ENCODE assay signal across 8 cellular contexts in the genomic region with DNA sequence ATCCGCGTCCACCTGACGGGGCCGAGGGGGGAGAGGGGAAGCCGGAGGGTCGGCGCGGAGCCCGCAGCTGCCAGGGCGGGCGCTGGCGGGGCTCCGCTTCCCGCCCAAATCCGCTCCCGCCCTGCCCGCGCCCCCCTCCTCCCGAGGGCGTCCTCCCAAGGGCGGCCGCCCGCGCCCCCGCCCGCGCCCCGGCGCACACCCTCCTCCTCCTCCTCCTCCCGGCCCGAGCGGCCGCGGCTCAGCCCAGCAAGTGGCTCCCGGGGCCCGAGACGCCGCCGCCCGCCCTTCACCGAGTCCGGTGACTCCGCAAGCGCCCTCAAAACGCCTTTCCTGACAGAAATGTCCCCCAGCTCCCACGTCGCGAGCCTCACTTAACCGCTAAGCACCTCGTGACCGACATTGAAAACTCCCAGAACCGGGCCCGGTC. TPM values are rescaled to one million over a fixed set of nuclear protein-coding genes. Genes with fewer than 3 reads are reported as not detected.
A peak's percentile ranks its signal among the peaks of the same experiment; 100 is the strongest.
DNase-seq lines count a peak whose midpoint lies in the region; ATAC-seq and TF ChIP-seq lines count a peak whose summit lies in the region.

No MANE protein-coding gene starts in this region.

- H3K27ac Mint-ChIP-seq in activated T-helper 17 cell treated with anti-CD3 and anti-CD28 coated beads, Interleukin-2, amount 50 U/mL, for 72 hours = peak overlapping the region; percentile 99
- peak overlapping the region; percentile 100 for H3K27ac Mint-ChIP-seq in neural progenitor cell

- peaks cover 72% of the 10 kb centered on the region for H3K79me2 ChIP-seq in neural progenitor cell (ENCODE audit: low read depth)

- peak; percentile 3 for ATAC-seq in GM19035 (IDR thresholded peaks at IDR 0.05; ENCODE audit: unreplicated experiment)
- ATAC-seq in activated T-helper 17 cell treated with anti-CD3 and anti-CD28 coated beads, Interleukin-2, amount 50 U/mL, for 72 hours (replicated peaks) = no peak

- H3K9me3 ChIP-seq in neural progenitor cell (ENCODE audit: low read depth) (no peaks in the 10 kb centered on the region), tibial nerve (no peaks in the 10 kb centered on the region)

- H2AFZ ChIP-seq in neural progenitor cell (replicated peaks) = no peak overlapping the region

- 0 to 7% methylated on average over 11 to 15 of the region's 53 CpGs for WGBS in tibial nerve, 2 donors

- peak overlapping the region; percentile 100 for H3K9ac ChIP-seq in neural progenitor cell

- TF ChIP-seq EP300 in tibial nerve (IDR thresholded peaks at IDR 0.05) = no peak

- H3F3A ChIP-seq in neural progenitor cell (ENCODE audit: low read depth) = peaks cover 55% of the 10 kb centered on the region

- peaks cover 34% of the 10 kb centered on the region for H4K20me1 ChIP-seq in neural progenitor cell (ENCODE audit: low read depth)

- H3K27me3 ChIP-seq in neural progenitor cell (no peaks in the 10 kb centered on the region), tibial nerve (no peaks in the 10 kb centered on the region)

- H3K4me1 Mint-ChIP-seq in activated T-helper 17 cell treated with anti-CD3 and anti-CD28 coated beads, Interleukin-2, amount 50 U/mL, for 72 hours = peaks cover 6% of the 10 kb centered on the region
- H3K4me1 Mint-ChIP-seq in neural progenitor cell = peaks cover 33% of the 10 kb centered on the region

- no peaks in the 10 kb centered on the region for H3K9me3 Mint-ChIP-seq in activated T-helper 17 cell treated with anti-CD3 and anti-CD28 coated beads, Interleukin-2, amount 50 U/mL, for 72 hours
- peaks cover 3% of the 10 kb centered on the region for H3K9me3 Mint-ChIP-seq in neural progenitor cell

- H3K4me2 ChIP-seq in neural progenitor cell = peak overlapping the region; percentile 95

- no peaks in the 10 kb centered on the region for H3K27me3 Mint-ChIP-seq in activated T-helper 17 cell treated with anti-CD3 and anti-CD28 coated beads, Interleukin-2, amount 50 U/mL, for 72 hours
- H3K27me3 Mint-ChIP-seq in neural progenitor cell (ENCODE audit: insufficient read depth, low read depth) = peaks cover 9% of the 10 kb centered on the region

- peaks cover 37% of the 10 kb centered on the region for H3K4me1 ChIP-seq in neural progenitor cell
- H3K4me1 ChIP-seq in tibial nerve = peaks cover 0 to 38% (median 9%) of the 10 kb centered on the region in 4 donors

- H3K4me3 ChIP-seq in fibroblast of villous mesenchyme (ENCODE audit: low read depth, low read length) = peak overlapping the region; percentile 92
- H3K4me3 ChIP-seq in neural progenitor cell = peak overlapping the region; percentile 99
- H3K4me3 ChIP-seq in tibial nerve = peak overlapping the region; percentile 94 to 97 (median 96)

- H3K36me3 ChIP-seq in neural progenitor cell (peaks cover 40% of the 10 kb centered on the region), tibial nerve (peaks cover 0 to 30% (median 0%) of the 10 kb centered on the region in 3 donors)

- TF ChIP-seq CTCF in fibroblast of villous mesenchyme (IDR thresholded peaks at IDR 0.05; ENCODE audit: insufficient read depth, low read depth, low read length) = no peak
- TF ChIP-seq CTCF in neural progenitor cell (IDR thresholded peaks at IDR 0.05) = no peak
- no peak for TF ChIP-seq CTCF in tibial nerve (IDR thresholded peaks at IDR 0.05)

- DNase-seq in AG08396 (ENCODE audit: low spot score) (peak; percentile 42), LoVo (ENCODE audit: low spot score) (peak; percentile 12), fibroblast of villous mesenchyme (ENCODE audit: low read depth) (no peak), neural progenitor cell (ENCODE audit: low spot score) (peak; percentile 76), tibial nerve (ENCODE audit: low spot score in 2 of 2) (peak; percentile 19 to 22), NCI-H1048 (lab: John Stamatoyannopoulos, UW) (no peak)

- H3K27ac ChIP-seq in neural progenitor cell (peak overlapping the region; percentile 100), tibial nerve (peak overlapping the region; percentile 100)

- TF ChIP-seq POLR2A in tibial nerve (IDR thresholded peaks at IDR 0.05) = no peak

- H3K4me3 Mint-ChIP-seq in activated T-helper 17 cell treated with anti-CD3 and anti-CD28 coated beads, Interleukin-2, amount 50 U/mL, for 72 hours = peak overlapping the region; percentile 99
- H3K4me3 Mint-ChIP-seq in neural progenitor cell = peak overlapping the region; percentile 100

- peaks cover 62% of the 10 kb centered on the region for H3K36me3 Mint-ChIP-seq in activated T-helper 17 cell treated with anti-CD3 and anti-CD28 coated beads, Interleukin-2, amount 50 U/mL, for 72 hours (ENCODE audit: low read depth)
- peaks cover 27% of the 10 kb centered on the region for H3K36me3 Mint-ChIP-seq in neural progenitor cell

RNA-seq across cellular contexts. Expression of a gene that starts 0.5 kb away (rescaled TPM):
- 100 to 1,000 TPM; 431 to 468 TPM for total RNA-seq in activated T-helper 17 cell treated with anti-CD3 and anti-CD28 coated beads, Interleukin-2, amount 50 U/mL, for 72 hours
- total RNA-seq in fibroblast of villous mesenchyme (33.8 and 60.0 TPM in 2 replicates), neural progenitor cell (ENCODE audit: low replicate concordance) (655 and 1,033 TPM in 2 replicates), tibial nerve (10 to 100 TPM; 63.3 to 83.4 (median 72.4) TPM)

RNA-seq across cellular contexts. Expression of a gene that starts 37.1 kb away (rescaled TPM):
- total RNA-seq in activated T-helper 17 cell treated with anti-CD3 and anti-CD28 coated beads, Interleukin-2, amount 50 U/mL, for 72 hours = 10 to 100 TPM; 31.7 to 57.4 TPM
- total RNA-seq in fibroblast of villous mesenchyme (13.2 and 21.2 TPM in 2 replicates), neural progenitor cell (ENCODE audit: low replicate concordance) (36.7 and 63.5 TPM in 2 replicates), tibial nerve (10 to 100 TPM; 27.7 to 88.5 (median 49.1) TPM)

Comparison
In these comparisons a context has a peak if more than half of its experiments do, and no peak if none do; other contexts are left out.
1. DNase-seq: peak in AG08396 (single experiment), LoVo (single experiment), neural progenitor cell (single experiment) and tibial nerve (2 of 2); none in fibroblast of villous mesenchyme (single experiment) and NCI-H1048 (single experiment).
2. Peak in every context shown above with its lines, with median percentiles within 50 percentile points of each other: H3K4me3 ChIP-seq.